18 cellular contexts compared by ENCODE assay signal in genomic region chr4:99572527-99573240, GRCh38. TPM values are rescaled to one million over a fixed set of nuclear protein-coding genes. Genes with fewer than 3 reads are reported as not detected.
A peak's percentile ranks its signal among the peaks of the same experiment; 100 is the strongest.
DNase-seq lines count a peak whose midpoint lies in the region; ATAC-seq and TF ChIP-seq lines count a peak whose summit lies in the region.
"Had no signal": no experiment of that assay in that cellular context is flagged by ENCODE, and none has a peak within 500 bp of the region (broad histone marks: within the 10 kb centered on the region; RNA-seq: fewer than 3 reads in every experiment).

No MANE protein-coding gene starts in this region.

- H3K4me3 ChIP-seq in epithelial cell of esophagus (ENCODE audit: low read length) (no peak overlapping the region), muscle layer of duodenum (ENCODE audit: low read depth in 1 of 2, low read length in 2 of 2) (no peak overlapping the region), upper lobe of right lung (no peak overlapping the region), suprapubic skin (no peak overlapping the region)
- H3K4me3 ChIP-seq: BLaER1 treated with 17β-estradiol and CSF1 and Interleukin-3, amounts not matched to agents 10 nM and 100 nM; spleen had no signal

- DNase-seq in NCI-H510A treated with DMSO at 0.1 percent for 48 hours (lab: John Stamatoyannopoulos, UW) (peak; percentile 29), NCI-H510A (lab: John Stamatoyannopoulos, UW) (no peak), epithelial cell of esophagus (ENCODE audit: low read depth) (peak; percentile 34), upper lobe of right lung (no peak), NOMO-1 treated with dmso at 0.1 percent for 144 hours (lab: John Stamatoyannopoulos, UW; ENCODE audit: unreplicated experiment) (no peak), NCI-H2227 (lab: John Stamatoyannopoulos, UW; ENCODE audit: unreplicated experiment) (no peak), suprapubic skin (ENCODE audit: low spot score in 2 of 2) (no peak)
- DNase-seq: activated gamma-delta T cell; effector memory CD8-positive, alpha-beta T cell; H9; left ventricle myocardium superior; naive B cell; NCI-H226; spleen had no signal

- no peak for TF ChIP-seq CTCF in epithelial cell of esophagus (IDR thresholded peaks at IDR 0.05; ENCODE audit: insufficient read depth, low read depth, low read length, missing control alignments)
- no peak for TF ChIP-seq CTCF in upper lobe of right lung (IDR thresholded peaks at IDR 0.05)
- TF ChIP-seq CTCF in suprapubic skin (IDR thresholded peaks at IDR 0.05) = no peak

- no peak for TF ChIP-seq POLR2A in suprapubic skin (IDR thresholded peaks at IDR 0.05)

- H3K27ac ChIP-seq in muscle layer of duodenum (ENCODE audit: low read length) = peak overlapping the region; percentile 49
- H3K27ac ChIP-seq in upper lobe of right lung = no peak overlapping the region
- no peak overlapping the region for H3K27ac ChIP-seq in suprapubic skin
- H3K27ac ChIP-seq: BLaER1 treated with 17β-estradiol and CSF1 and Interleukin-3, amounts not matched to agents 10 nM and 100 nM; spleen had no signal

- TF ChIP-seq EP300 in suprapubic skin (IDR thresholded peaks at IDR 0.05) = no peak

- peaks cover 0 to 7% of the 10 kb centered on the region in 2 donors for H3K4me1 ChIP-seq in muscle layer of duodenum (ENCODE audit: control insufficient read depth in 1 of 2, insufficient read depth in 2 of 2, low read length in 2 of 2)
- no peaks in the 10 kb centered on the region for H3K4me1 ChIP-seq in upper lobe of right lung
- H3K4me1 ChIP-seq in suprapubic skin = no peaks in the 10 kb centered on the region

- H3K9me3 ChIP-seq in muscle layer of duodenum (ENCODE audit: control insufficient read depth in 1 of 2, low read length in 2 of 2) (no peaks in the 10 kb centered on the region), upper lobe of right lung (no peaks in the 10 kb centered on the region), suprapubic skin (no peaks in the 10 kb centered on the region)
- H3K9me3 ChIP-seq: BLaER1 treated with 17β-estradiol and CSF1 and Interleukin-3, amounts not matched to agents 10 nM and 100 nM; spleen had no signal

- H3K36me3 ChIP-seq in muscle layer of duodenum (ENCODE audit: control insufficient read depth in 1 of 2, insufficient read depth in 2 of 2, low read length in 2 of 2) = no peaks in the 10 kb centered on the region
- H3K36me3 ChIP-seq in upper lobe of right lung = no peaks in the 10 kb centered on the region
- H3K36me3 ChIP-seq in suprapubic skin = no peaks in the 10 kb centered on the region
- H3K36me3 ChIP-seq: BLaER1 treated with 17β-estradiol and CSF1 and Interleukin-3, amounts not matched to agents 10 nM and 100 nM; spleen had no signal

- intact Hi-C loops in upper lobe of right lung (cut with DNase I) = no loop called here

- H3K27me3 ChIP-seq in muscle layer of duodenum (ENCODE audit: low read depth, low read length) (no peaks in the 10 kb centered on the region), upper lobe of right lung (no peaks in the 10 kb centered on the region), suprapubic skin (peaks cover 6% of the 10 kb centered on the region)
- H3K27me3 ChIP-seq: BLaER1 treated with 17β-estradiol and CSF1 and Interleukin-3, amounts not matched to agents 10 nM and 100 nM had no signal

- 79% methylated on average over 6 of the region's 6 CpGs for WGBS in suprapubic skin

- peak; percentile 70 for ATAC-seq in upper lobe of right lung
- ATAC-seq: effector memory CD8-positive, alpha-beta T cell; left ventricle myocardium superior had no signal

RNA-seq across cellular contexts. Expression of gene MTTP, which starts 1.9 kb away (rescaled TPM):
- 0.20 TPM for total RNA-seq in upper lobe of right lung
- total RNA-seq in suprapubic skin = 1 to 10 TPM in 2 of 4 donors, under 1 TPM in 1, not detected in 1; 0.97 to 1.6 (median 1.3) TPM
- total RNA-seq: A172, osteocyte had no signal

RNA-seq across cellular contexts. Expression of gene TRMT10A, which starts 8.8 kb away (rescaled TPM):
- 5.0 TPM for total RNA-seq in upper lobe of right lung
- total RNA-seq in suprapubic skin = 1 to 10 TPM; 3.9 to 7.8 (median 5.8) TPM

Comparison
In these comparisons a context has a peak if more than half of its experiments do, and no peak if none do; other contexts are left out.
1. DNase-seq: peak in NCI-H510A treated with DMSO at 0.1 percent for 48 hours (single experiment) and epithelial cell of esophagus (single experiment); none in NCI-H510A (single experiment), upper lobe of right lung (single experiment), NOMO-1 treated with dmso at 0.1 percent for 144 hours (single experiment), NCI-H2227 (single experiment) and suprapubic skin (0 of 2).